In genomic region chr19:7535993-7536685, GRCh38 we compare ENCODE assay signal across 9 cellular contexts. TPM values are rescaled to one million over a fixed set of nuclear protein-coding genes. Genes with fewer than 3 reads are reported as not detected.
DNase-seq lines count a peak whose midpoint lies in the region; ATAC-seq, FAIRE-seq and TF ChIP-seq lines count a peak whose summit lies in the region.
"Had no signal": no experiment of that assay in that cellular context is flagged by ENCODE, and none has a peak within 500 bp of the region (broad histone marks: within the 10 kb centered on the region; RNA-seq: fewer than 3 reads in every experiment).

No MANE protein-coding gene starts in this region.

- H3K4me3 ChIP-seq in CD8-positive, alpha-beta memory T cell (ENCODE audit: low read length): peak overlapping the region; percentile 97
- H3K4me3 ChIP-seq in bronchial epithelial cell (ENCODE audit: low read depth, low read length): peak overlapping the region; percentile 99

- peaks cover 18 to 31% (median 20%) of the 10 kb centered on the region in 3 donors for H3K4me1 Mint-ChIP-seq in CD8-positive, alpha-beta memory T cell
- peaks cover 7% of the 10 kb centered on the region for H3K4me1 Mint-ChIP-seq in mesothelial cell of epicardium

- H3K4me3 Mint-ChIP-seq in CD8-positive, alpha-beta memory T cell: peak overlapping the region; percentile 94 to 97 (median 95)
- H3K4me3 Mint-ChIP-seq in mesothelial cell of epicardium: peak overlapping the region; percentile 94

- POLR2A ChIA-PET in CD8-positive, alpha-beta memory T cell (lab: Charles Lee): interaction anchor here (2.1 kb wide), 1 partner anchor 14 kb away, joined by 20 read pairs; the partner anchor contains the start of gene MCOLN1

- peaks cover 0 to 48% (median 3%) of the 10 kb centered on the region in 3 donors for H3K36me3 Mint-ChIP-seq in CD8-positive, alpha-beta memory T cell
- H3K36me3 Mint-ChIP-seq in mesothelial cell of epicardium: peaks cover 11% of the 10 kb centered on the region

- TF ChIP-seq CTCF in bronchial epithelial cell (IDR thresholded peaks at IDR 0.05; ENCODE audit: insufficient read depth, low read length, severe bottlenecking): no peak
- TF ChIP-seq CTCF in mesothelial cell of epicardium (IDR thresholded peaks at IDR 0.05; ENCODE audit: unreplicated experiment): no peak

- peak overlapping the region; percentile 73 for H3K27ac ChIP-seq in CD8-positive, alpha-beta memory T cell (ENCODE audit: low read depth, low read length)

- H3K27ac Mint-ChIP-seq in CD8-positive, alpha-beta memory T cell: peak overlapping the region; percentile 57 to 95 (median 90)
- H3K27ac Mint-ChIP-seq in mesothelial cell of epicardium: no peak overlapping the region

- H3K9me3 ChIP-seq in CD8-positive, alpha-beta memory T cell (ENCODE audit: low read length): no peaks in the 10 kb centered on the region

- peaks cover 0 to 1% of the 10 kb centered on the region in 2 donors for H3K27me3 Mint-ChIP-seq in CD8-positive, alpha-beta memory T cell
- H3K27me3 Mint-ChIP-seq in mesothelial cell of epicardium (ENCODE audit: low read depth): no peaks in the 10 kb centered on the region

- ATAC-seq in HG03135 (IDR thresholded peaks at IDR 0.05; ENCODE audit: unreplicated experiment) (no peak), GM21423 (IDR thresholded peaks at IDR 0.05; ENCODE audit: unreplicated experiment) (no peak)

- H3K27me3 ChIP-seq in CD8-positive, alpha-beta memory T cell (ENCODE audit: insufficient read depth, low read length, poor library complexity, severe bottlenecking): no peaks in the 10 kb centered on the region
- no peaks in the 10 kb centered on the region for H3K27me3 ChIP-seq in bronchial epithelial cell (ENCODE audit: control insufficient read depth, insufficient read depth, low read length)

- DNase-seq in CD8-positive, alpha-beta memory T cell: no peak
- DNase-seq in HUDEP-2 (lab: John Stamatoyannopoulos, UW; ENCODE audit: unreplicated experiment in 76 of 76) (peak in 44 of 76 experiments; percentile 6 to 72 (median 34)), bronchial epithelial cell (ENCODE audit: low read depth) (no peak), mesothelial cell of epicardium (ENCODE audit: low spot score in 2 of 2, unreplicated experiment in 2 of 2) (no peak), kidney glomerular epithelial cell (lab: John Stamatoyannopoulos, UW) (no peak), DMS153 treated with DMSO at 0.1 percent for 48 hours (lab: John Stamatoyannopoulos, UW; ENCODE audit: unreplicated experiment) (no peak)

- CTCF ChIA-PET in CD8-positive, alpha-beta memory T cell (lab: Charles Lee): interaction anchor here (1.3 to 5.5 kb wide), 2 partner anchors 14 to 32 kb away, joined by 3 to 35 read pairs; partner anchors contain the start of gene MCOLN1

- peaks cover 13% of the 10 kb centered on the region for H3K4me1 ChIP-seq in CD8-positive, alpha-beta memory T cell (ENCODE audit: insufficient read depth, low read length)

- H3K36me3 ChIP-seq in CD8-positive, alpha-beta memory T cell (ENCODE audit: insufficient read depth, low read length): peaks cover 9% of the 10 kb centered on the region
- peaks cover 3% of the 10 kb centered on the region for H3K36me3 ChIP-seq in bronchial epithelial cell (ENCODE audit: control insufficient read depth, insufficient read depth, low read length)

- no peak for FAIRE-seq in bronchial epithelial cell (lab: Jason Lieb, UNC)

- H3K9me3 Mint-ChIP-seq in CD8-positive, alpha-beta memory T cell: no peaks in the 10 kb centered on the region
- H3K9me3 Mint-ChIP-seq in mesothelial cell of epicardium: no peaks in the 10 kb centered on the region

RNA-seq across cellular contexts. Expression of gene PNPLA6, which starts 0.6 kb away (rescaled TPM):
- 100 to 1,000 TPM; 112 to 117 TPM for total RNA-seq in CD8-positive, alpha-beta memory T cell
- polyA plus RNA-seq in CD8-positive, alpha-beta memory T cell: 17.1 TPM
- 35.6 and 40.8 TPM in 2 replicates for total RNA-seq in bronchial epithelial cell
- 100 to 117 TPM (median 112 TPM) in 3 replicates for total RNA-seq in mesothelial cell of epicardium

RNA-seq across cellular contexts. Expression of gene MCOLN1, which starts 13.7 kb away (rescaled TPM):
- total RNA-seq in CD8-positive, alpha-beta memory T cell: 10 to 100 TPM; 19.4 to 19.6 TPM
- polyA plus RNA-seq in CD8-positive, alpha-beta memory T cell: 11.6 TPM
- total RNA-seq in bronchial epithelial cell (3.7 and 3.8 TPM in 2 replicates), mesothelial cell of epicardium (20.5 to 21.0 TPM (median 20.7 TPM) in 3 replicates)

RNA-seq across cellular contexts. Expression of gene ZNF358, which starts 20.2 kb away (rescaled TPM):
- 1 to 10 TPM; 7.6 to 8.9 TPM for total RNA-seq in CD8-positive, alpha-beta memory T cell
- polyA plus RNA-seq in CD8-positive, alpha-beta memory T cell: 2.5 TPM
- 3.5 and 3.9 TPM in 2 replicates for total RNA-seq in bronchial epithelial cell
- 67.5 to 68.3 TPM (median 67.9 TPM) in 3 replicates for total RNA-seq in mesothelial cell of epicardium

RNA-seq across cellular contexts. Expression of gene PEX11G, which starts 47.3 kb away (rescaled TPM):
- under 1 TPM; 0.94 to 0.95 TPM for total RNA-seq in CD8-positive, alpha-beta memory T cell
- polyA plus RNA-seq in CD8-positive, alpha-beta memory T cell: 1.7 TPM
- total RNA-seq in bronchial epithelial cell (2.1 and 3.8 TPM in 2 replicates), mesothelial cell of epicardium (6.5 to 7.3 TPM (median 7.0 TPM) in 3 replicates)
- total RNA-seq: HT1080 had no signal

RNA-seq across cellular contexts. Expression of gene CAMSAP3, which starts 59.5 kb away (rescaled TPM):
- under 1 TPM; 0.24 to 0.31 TPM for total RNA-seq in CD8-positive, alpha-beta memory T cell
- polyA plus RNA-seq in CD8-positive, alpha-beta memory T cell: 0.07 TPM
- total RNA-seq in bronchial epithelial cell: 2.4 and 7.0 TPM in 2 replicates
- total RNA-seq in mesothelial cell of epicardium: 26.1 to 28.2 TPM (median 26.5 TPM) in 3 replicates
- total RNA-seq: HT1080 had no signal

Comparison
In these comparisons a context has a peak if more than half of its experiments do, and no peak if none do; other contexts are left out.
1. DNase-seq: peak in HUDEP-2 (44 of 76); none in CD8-positive, alpha-beta memory T cell (0 of 5), bronchial epithelial cell (single experiment), mesothelial cell of epicardium (0 of 2), kidney glomerular epithelial cell (single experiment) and DMS153 treated with DMSO at 0.1 percent for 48 hours (single experiment).